In the genomic region with DNA sequence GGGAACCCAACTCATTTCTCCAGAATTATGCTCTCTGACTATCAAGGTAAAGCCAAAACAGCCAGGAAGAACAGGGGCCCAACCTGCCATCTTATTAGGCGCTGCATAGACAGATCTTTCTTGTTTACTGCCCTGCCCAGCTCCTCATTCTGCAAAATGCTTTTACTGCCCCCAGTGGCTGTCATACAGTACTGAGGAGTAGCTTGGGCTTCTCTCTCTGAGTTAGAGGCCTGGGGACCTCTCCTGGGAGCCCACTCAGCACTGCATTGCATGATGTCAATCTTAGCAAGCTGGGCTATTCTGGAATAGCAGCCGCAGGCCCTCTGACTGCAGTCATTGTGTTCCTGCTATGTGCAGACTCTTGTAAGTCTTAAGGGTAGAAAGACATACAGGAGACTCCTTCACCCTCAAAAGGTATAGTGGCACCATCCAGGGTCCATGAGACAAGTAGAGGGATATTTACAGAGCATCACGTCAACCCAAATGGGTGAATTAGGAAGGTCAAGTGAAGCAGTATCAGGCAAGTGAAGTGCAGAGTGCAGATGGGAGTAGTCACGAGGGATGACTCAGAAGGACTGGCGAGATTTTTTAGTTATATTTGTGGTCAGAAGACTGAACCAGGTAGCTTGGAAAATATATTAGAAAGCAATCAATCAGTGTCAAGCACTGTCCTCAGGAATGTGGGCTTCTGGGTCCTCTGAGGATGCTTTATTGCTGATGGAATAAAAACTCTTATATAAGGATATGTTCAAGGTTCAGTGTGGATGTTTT, we compare ENCODE assay signal across 9 cellular contexts.
A peak's percentile ranks its signal among the peaks of the same experiment; 100 is the strongest.
DNase-seq lines count a peak whose midpoint lies in the region; ATAC-seq and TF ChIP-seq lines count a peak whose summit lies in the region.
"Had no signal": no experiment of that assay in that cellular context is flagged by ENCODE, and none has a peak within 500 bp of the region (broad histone marks: within the 10 kb centered on the region; RNA-seq: fewer than 3 reads in every experiment).

No MANE protein-coding gene starts in this region.

- H3K4me1 Mint-ChIP-seq in effector memory CD8-positive, alpha-beta T cell (ENCODE audit: low read depth in 2 of 2) = no peaks in the 10 kb centered on the region

- no peaks in the 10 kb centered on the region for H3K27me3 ChIP-seq in kidney epithelial cell (ENCODE audit: control insufficient read depth, insufficient read depth, low read length)

- no peak overlapping the region for H3K4me3 Mint-ChIP-seq in effector memory CD8-positive, alpha-beta T cell
- H3K4me3 Mint-ChIP-seq: T-helper 1 cell treated with Interleukin-12 subunit alpha and Interleukin-12 subunit beta and Interleukin-4 antibody, amounts not matched to agents 30 μg/mL and 1 μg/mL, for 36 hours had no signal

- H3K27me3 Mint-ChIP-seq in effector memory CD8-positive, alpha-beta T cell = no peaks in the 10 kb centered on the region

- H3K27ac Mint-ChIP-seq in effector memory CD8-positive, alpha-beta T cell = no peak overlapping the region
- H3K27ac Mint-ChIP-seq: T-helper 1 cell treated with Interleukin-12 subunit alpha and Interleukin-12 subunit beta and Interleukin-4 antibody, amounts not matched to agents 30 μg/mL and 1 μg/mL, for 36 hours had no signal

- no peak for ATAC-seq in effector memory CD8-positive, alpha-beta T cell (replicated peaks)

- TF ChIP-seq CTCF in HFF-Myc (IDR thresholded peaks at IDR 0.05; ENCODE audit: low read depth, low read length, missing control alignments) (peak; percentile 47), kidney epithelial cell (IDR thresholded peaks at IDR 0.05; ENCODE audit: insufficient read depth, low read length, poor library complexity, severe bottlenecking) (peak; percentile 59)

- H3K36me3 ChIP-seq in kidney epithelial cell (ENCODE audit: control insufficient read depth, insufficient read depth, low read length) = no peaks in the 10 kb centered on the region

- peaks cover 0 to 2% of the 10 kb centered on the region in 2 donors for H3K9me3 Mint-ChIP-seq in effector memory CD8-positive, alpha-beta T cell
- H3K9me3 Mint-ChIP-seq: T-helper 1 cell treated with Interleukin-12 subunit alpha and Interleukin-12 subunit beta and Interleukin-4 antibody, amounts not matched to agents 30 μg/mL and 1 μg/mL, for 36 hours had no signal

- H3K4me3 ChIP-seq in HFF-Myc (replicated peaks; ENCODE audit: low read depth, low read length) = no peak overlapping the region
- no peak overlapping the region for H3K4me3 ChIP-seq in kidney epithelial cell (ENCODE audit: low read depth, low read length)

- DNase-seq in ELR (ENCODE audit: low read depth) (peak; percentile 2), HFF-Myc (ENCODE audit: extremely low read depth, low read depth) (no peak), RPMI7951 (ENCODE audit: low read depth) (peak; percentile 53), kidney epithelial cell (ENCODE audit: low read depth) (peak; percentile 19), NCI-H524 treated with DMSO at 0.1 percent for 48 hours (lab: John Stamatoyannopoulos, UW) (no peak), NCI-H2107 treated with DMSO at 0.1 percent for 48 hours (lab: John Stamatoyannopoulos, UW; ENCODE audit: unreplicated experiment) (no peak)
- no peak for DNase-seq in effector memory CD8-positive, alpha-beta T cell
- DNase-seq in stimulated activated naive CD4-positive, alpha-beta T cell treated with Interleukin-2 at 50 U/mL for 16 hours (lab: John Stamatoyannopoulos, UW) = no peak

- H3K36me3 Mint-ChIP-seq in effector memory CD8-positive, alpha-beta T cell (ENCODE audit: insufficient read depth) = no peaks in the 10 kb centered on the region

Comparison
In these comparisons a context has a peak if more than half of its experiments do, and no peak if none do; other contexts are left out.
1. DNase-seq: peak in ELR (single experiment), RPMI7951 (single experiment) and kidney epithelial cell (single experiment); none in HFF-Myc (single experiment), NCI-H524 treated with DMSO at 0.1 percent for 48 hours (single experiment), effector memory CD8-positive, alpha-beta T cell (0 of 3), NCI-H2107 treated with DMSO at 0.1 percent for 48 hours (single experiment) and stimulated activated naive CD4-positive, alpha-beta T cell treated with Interleukin-2 at 50 U/mL for 16 hours (single experiment).